ENCODE assay signal across 34 cellular contexts in genomic region chr16:30494709-30495108, GRCh38. TPM values are rescaled to one million over a fixed set of nuclear protein-coding genes. Genes with fewer than 3 reads are reported as not detected.
DNase-seq lines count a peak whose midpoint lies in the region; ATAC-seq, FAIRE-seq and TF ChIP-seq lines count a peak whose summit lies in the region.
"Had no signal": no experiment of that assay in that cellular context is flagged by ENCODE, and none has a peak within 500 bp of the region (broad histone marks: within the 10 kb centered on the region; RNA-seq: fewer than 3 reads in every experiment).

No MANE protein-coding gene starts in this region.

- no peak overlapping the region for H3K4me3 ChIP-seq in CD4-positive, CD25-positive, alpha-beta regulatory T cell (ENCODE audit: low read depth, low read length)
- H3K4me3 ChIP-seq in keratinocyte (ENCODE audit: control insufficient read depth in 2 of 3, extremely low read depth in 1 of 3, insufficient read depth in 2 of 3, low read depth in 1 of 3, low read length in 3 of 3), result no peak overlapping the region
- H3K4me3 ChIP-seq in effector memory CD4-positive, alpha-beta T cell (ENCODE audit: insufficient read depth, low read depth, low read length, poor library complexity, severe bottlenecking), result no peak overlapping the region
- H3K4me3 ChIP-seq: breast epithelium, colonic mucosa, ovary, SJSA1, smooth muscle cell had no signal

- H3K36me3 Mint-ChIP-seq in T-helper 2 cell treated with Interferon-gamma antibody and Interleukin-4, amounts not matched to agents 5 μg/mL and 100 μg/mL, for 36 hours (ENCODE audit: low read depth), result peaks cover 57% of the 10 kb centered on the region
- peaks cover 24% of the 10 kb centered on the region for H3K36me3 Mint-ChIP-seq in CD4-positive, CD25-positive, alpha-beta regulatory T cell
- peaks cover 54% of the 10 kb centered on the region for H3K36me3 Mint-ChIP-seq in activated CD4-positive, alpha-beta memory T cell treated with anti-CD3 and anti-CD28 coated beads for 36 hours
- H3K36me3 Mint-ChIP-seq: mesothelial cell of epicardium had no signal

- POLR2A ChIA-PET in activated CD4-positive, alpha-beta memory T cell treated with anti-CD3 and anti-CD28 coated beads for 36 hours (lab: Charles Lee), result interaction anchor here (0.5 to 1.0 kb wide), 2 partner anchors 65 to 91 kb away, joined by 3 to 4 read pairs; partner anchors contain the start of gene DCTPP1

- no peak for FAIRE-seq in keratinocyte (lab: Jason Lieb, UNC)
- FAIRE-seq: GM19239, islet of Langerhans had no signal

- no peak overlapping the region for H3K4me2 ChIP-seq in keratinocyte (ENCODE audit: control insufficient read depth, extremely low read depth, insufficient read depth, low read depth, low read length)
- H3K4me2 ChIP-seq: smooth muscle cell had no signal

- no peaks in the 10 kb centered on the region for H3K9me3 ChIP-seq in CD4-positive, CD25-positive, alpha-beta regulatory T cell (ENCODE audit: control insufficient read depth in 2 of 2, low read length in 2 of 2)
- H3K9me3 ChIP-seq in keratinocyte (ENCODE audit: control insufficient read depth, low read depth, low read length), result no peaks in the 10 kb centered on the region
- H3K9me3 ChIP-seq in effector memory CD4-positive, alpha-beta T cell (ENCODE audit: control insufficient read depth, low read length), result no peaks in the 10 kb centered on the region
- H3K9me3 ChIP-seq: BE2C, breast epithelium, colonic mucosa, ovary, SJSA1 had no signal

- H3K27ac ChIP-seq in CD4-positive, CD25-positive, alpha-beta regulatory T cell (ENCODE audit: insufficient read depth, low read length, poor library complexity, severe bottlenecking), result no peak overlapping the region
- H3K27ac ChIP-seq in keratinocyte (ENCODE audit: control insufficient read depth, insufficient read depth, low read length), result no peak overlapping the region
- H3K27ac ChIP-seq in effector memory CD4-positive, alpha-beta T cell (ENCODE audit: insufficient read depth, low read length, poor library complexity, severe bottlenecking), result no peak overlapping the region
- H3K27ac ChIP-seq: breast epithelium, colonic mucosa, ovary, SJSA1 had no signal

- H3K4me3 Mint-ChIP-seq in T-helper 2 cell treated with Interferon-gamma antibody and Interleukin-4, amounts not matched to agents 5 μg/mL and 100 μg/mL, for 36 hours, result no peak overlapping the region
- no peak overlapping the region for H3K4me3 Mint-ChIP-seq in CD4-positive, CD25-positive, alpha-beta regulatory T cell
- no peak overlapping the region for H3K4me3 Mint-ChIP-seq in activated CD4-positive, alpha-beta memory T cell treated with anti-CD3 and anti-CD28 coated beads for 36 hours
- H3K4me3 Mint-ChIP-seq: mesothelial cell of epicardium had no signal

- no peak overlapping the region for H3K9ac ChIP-seq in keratinocyte (ENCODE audit: control insufficient read depth, extremely low read depth, insufficient read depth, low read length)

- no peaks in the 10 kb centered on the region for H4K20me1 ChIP-seq in keratinocyte (ENCODE audit: control insufficient read depth, extremely low read depth, insufficient read depth, low read length)

- no peaks in the 10 kb centered on the region for H3K27me3 Mint-ChIP-seq in T-helper 2 cell treated with Interferon-gamma antibody and Interleukin-4, amounts not matched to agents 5 μg/mL and 100 μg/mL, for 36 hours (ENCODE audit: low read depth)
- no peaks in the 10 kb centered on the region for H3K27me3 Mint-ChIP-seq in CD4-positive, CD25-positive, alpha-beta regulatory T cell
- no peaks in the 10 kb centered on the region for H3K27me3 Mint-ChIP-seq in activated CD4-positive, alpha-beta memory T cell treated with anti-CD3 and anti-CD28 coated beads for 36 hours
- H3K27me3 Mint-ChIP-seq: naive B cell had no signal

- H3K27ac Mint-ChIP-seq in T-helper 2 cell treated with Interferon-gamma antibody and Interleukin-4, amounts not matched to agents 5 μg/mL and 100 μg/mL, for 36 hours, result peak overlapping the region; percentile 15
- peak overlapping the region in 2 of 3 donors; percentile 44 to 59 for H3K27ac Mint-ChIP-seq in CD4-positive, CD25-positive, alpha-beta regulatory T cell
- H3K27ac Mint-ChIP-seq in activated CD4-positive, alpha-beta memory T cell treated with anti-CD3 and anti-CD28 coated beads for 36 hours, result peak overlapping the region; percentile 9
- H3K27ac Mint-ChIP-seq: mesothelial cell of epicardium had no signal

- ATAC-seq in CD4-positive, CD25-positive, alpha-beta regulatory T cell (ENCODE audit: low read depth in 2 of 2), result no peak

- dilution Hi-C loops in keratinocyte (cut with MboI; ENCODE audit: extremely low pct_ligation_motif_present, low sequenced_read_pairs), result no loop called here

- H3K79me2 ChIP-seq in keratinocyte (ENCODE audit: control insufficient read depth, insufficient read depth, low read length), result no peaks in the 10 kb centered on the region

- no peaks in the 10 kb centered on the region for H3K9me1 ChIP-seq in keratinocyte (ENCODE audit: control insufficient read depth, extremely low read depth, insufficient read depth, low read length)

- CTCF ChIA-PET in activated CD4-positive, alpha-beta memory T cell treated with anti-CD3 and anti-CD28 coated beads for 36 hours (lab: Charles Lee), result interaction anchor here (1.0 to 2.1 kb wide), 3 partner anchors 46 to 121 kb away, joined by 3 to 8 read pairs (median 5); partner anchors contain the start of gene DCTPP1

- TF ChIP-seq CTCF in keratinocyte (optimal IDR thresholded peaks at IDR 0.05 in 1 of 3, IDR thresholded peaks at IDR 0.05 in 1 of 3, conservative IDR thresholded peaks at IDR 0.05 in 1 of 3; ENCODE audit: extremely low read depth in 1 of 3, insufficient read depth in 2 of 3, low read length in 3 of 3), result no peak

- DNase-seq in T-helper 2 cell treated with Interferon-gamma antibody and Interleukin-4, amounts not matched to agents 5 μg/mL and 100 μg/mL, for 36 hours (ENCODE audit: low spot score), result no peak
- DNase-seq in T-helper 2 cell (no peak), keratinocyte (ENCODE audit: low read depth, low spot score) (no peak), AG08396 (ENCODE audit: low spot score) (no peak), Ammon's horn (ENCODE audit: low spot score) (no peak)
- no peak for DNase-seq in CD4-positive, CD25-positive, alpha-beta regulatory T cell
- DNase-seq in activated CD4-positive, alpha-beta memory T cell treated with anti-CD3 and anti-CD28 coated beads for 36 hours, result no peak
- no peak for DNase-seq in effector memory CD4-positive, alpha-beta T cell
- DNase-seq: activated effector memory CD4-positive, alpha-beta T cell treated with anti-CD3 and anti-CD28 coated beads, Interleukin-2, amount 50 U/mL, for 16 hours; BE2C; colonic mucosa; COR-L47; DMS53; effector CD8-positive, alpha-beta T cell; erythroblast; glutamatergic neuron; naive B cell; NCI-H1105 treated with DMSO at 0.1 percent for 48 hours; NCI-H2081 treated with DMSO at 0.1 percent for 48 hours; NCI-H446; NCI-H82; ovary; RPMI8226; stimulated activated CD4-positive, alpha-beta T cell treated with anti-CD3 and anti-CD28 coated beads, Interleukin-1b, Interleukin-23, amount 100 ng/mL, for 48 hours; stimulated activated CD8-positive, alpha-beta memory T cell treated with anti-CD3 and anti-CD28 coated beads, Interleukin-4, amount 100 ng/mL, for 48 hours; trophoblast cell had no signal

- H2AFZ ChIP-seq in keratinocyte (ENCODE audit: control insufficient read depth, low read length), result peak overlapping the region; percentile 26

- peaks cover 77% of the 10 kb centered on the region for H3K36me3 ChIP-seq in CD4-positive, CD25-positive, alpha-beta regulatory T cell (ENCODE audit: control insufficient read depth, insufficient read depth, low read length)
- H3K36me3 ChIP-seq in keratinocyte (ENCODE audit: control insufficient read depth in 2 of 2, extremely low read depth in 1 of 2, insufficient read depth in 2 of 2, low read length in 2 of 2), result no peaks in the 10 kb centered on the region
- peaks cover 69% of the 10 kb centered on the region for H3K36me3 ChIP-seq in effector memory CD4-positive, alpha-beta T cell (ENCODE audit: control insufficient read depth, insufficient read depth, low read length)
- H3K36me3 ChIP-seq: BE2C, breast epithelium, colonic mucosa, ovary, SJSA1 had no signal

- intact Hi-C loops in activated CD4-positive, alpha-beta memory T cell treated with anti-CD3 and anti-CD28 coated beads for 36 hours (cut with micrococcal nuclease), result no loop called here

- H3K4me1 ChIP-seq in CD4-positive, CD25-positive, alpha-beta regulatory T cell (ENCODE audit: control insufficient read depth, insufficient read depth, low read length, poor library complexity, severe bottlenecking), result no peaks in the 10 kb centered on the region
- peaks cover 17% of the 10 kb centered on the region for H3K4me1 ChIP-seq in keratinocyte (ENCODE audit: control insufficient read depth, extremely low read depth, insufficient read depth, low read length)
- peaks cover 3% of the 10 kb centered on the region for H3K4me1 ChIP-seq in effector memory CD4-positive, alpha-beta T cell (ENCODE audit: control insufficient read depth, insufficient read depth, low read length, poor library complexity, severe bottlenecking)
- H3K4me1 ChIP-seq: BE2C, breast epithelium, colonic mucosa had no signal

- H3K9me3 Mint-ChIP-seq in T-helper 2 cell treated with Interferon-gamma antibody and Interleukin-4, amounts not matched to agents 5 μg/mL and 100 μg/mL, for 36 hours, result no peaks in the 10 kb centered on the region
- no peaks in the 10 kb centered on the region for H3K9me3 Mint-ChIP-seq in CD4-positive, CD25-positive, alpha-beta regulatory T cell
- H3K9me3 Mint-ChIP-seq in activated CD4-positive, alpha-beta memory T cell treated with anti-CD3 and anti-CD28 coated beads for 36 hours, result no peaks in the 10 kb centered on the region
- H3K9me3 Mint-ChIP-seq: mesothelial cell of epicardium, naive B cell had no signal

- no peaks in the 10 kb centered on the region for H3K27me3 ChIP-seq in CD4-positive, CD25-positive, alpha-beta regulatory T cell (ENCODE audit: control insufficient read depth, insufficient read depth, low read length)
- H3K27me3 ChIP-seq in keratinocyte (ENCODE audit: control insufficient read depth, extremely low read depth, insufficient read depth, low read length), result peaks cover 11% of the 10 kb centered on the region
- no peaks in the 10 kb centered on the region for H3K27me3 ChIP-seq in effector memory CD4-positive, alpha-beta T cell (replicated peaks; ENCODE audit: control insufficient read depth, insufficient read depth, low read length, poor library complexity, severe bottlenecking)
- H3K27me3 ChIP-seq: BE2C, breast epithelium, colonic mucosa, ovary, SJSA1 had no signal

- H3K4me1 Mint-ChIP-seq in T-helper 2 cell treated with Interferon-gamma antibody and Interleukin-4, amounts not matched to agents 5 μg/mL and 100 μg/mL, for 36 hours (ENCODE audit: low read depth), result peaks cover 17% of the 10 kb centered on the region
- peaks cover 5 to 20% (median 11%) of the 10 kb centered on the region in 4 donors for H3K4me1 Mint-ChIP-seq in CD4-positive, CD25-positive, alpha-beta regulatory T cell
- H3K4me1 Mint-ChIP-seq in activated CD4-positive, alpha-beta memory T cell treated with anti-CD3 and anti-CD28 coated beads for 36 hours (ENCODE audit: low read depth), result peaks cover 12% of the 10 kb centered on the region

RNA-seq across cellular contexts. Expression of gene ITGAL, which starts 22.2 kb away (rescaled TPM):
- total RNA-seq in CD4-positive, CD25-positive, alpha-beta regulatory T cell, result 393 TPM
- polyA plus RNA-seq in CD4-positive, CD25-positive, alpha-beta regulatory T cell, result 100 to 1,000 TPM; 106 to 155 (median 116) TPM
- 100 to 1,000 TPM; 218 to 226 TPM for total RNA-seq in activated CD4-positive, alpha-beta memory T cell treated with anti-CD3 and anti-CD28 coated beads for 36 hours
- not detected in 3 replicates for polyA plus RNA-seq in keratinocyte
- not detected for polyA plus RNA-seq in keratinocyte (2011; ENCODE audit: low read depth)
- polyA plus RNA-seq in keratinocyte (2011; cell fraction: cytosol; rRNA removed), result not detected in 2 replicates
- polyA plus RNA-seq in keratinocyte (2011; cell fraction: nucleus; rRNA removed), result not detected in 2 replicates
- not detected in 2 replicates for polyA plus RNA-seq in keratinocyte (2012; ENCODE audit: low replicate concordance)
- not detected in 3 replicates for polyA minus RNA-seq in keratinocyte
- not detected for polyA minus RNA-seq in keratinocyte (2011; cell fraction: cytosol; rRNA and poly(A)+ RNA removed)
- not detected in 2 replicates for polyA minus RNA-seq in keratinocyte (2011; cell fraction: nucleus; rRNA and poly(A)+ RNA removed)
- total RNA-seq: G401, MCF 10A, mesothelial cell of epicardium, SJSA1, smooth muscle cell had no signal
- polyA plus RNA-seq: smooth muscle cell had no signal

RNA-seq across cellular contexts. Expression of gene ZNF768, which starts 31.7 kb away (rescaled TPM):
- 4.0 TPM for total RNA-seq in CD4-positive, CD25-positive, alpha-beta regulatory T cell
- 1 to 10 TPM in 1 of 4 donors, under 1 TPM in 3; 0.40 to 1.2 (median 0.66) TPM for polyA plus RNA-seq in CD4-positive, CD25-positive, alpha-beta regulatory T cell
- total RNA-seq in activated CD4-positive, alpha-beta memory T cell treated with anti-CD3 and anti-CD28 coated beads for 36 hours, result 10 to 100 TPM; 14.2 to 14.3 TPM
- 10.9 to 16.6 TPM (median 13.7 TPM) in 3 replicates for polyA plus RNA-seq in keratinocyte
- polyA plus RNA-seq in keratinocyte (2011; ENCODE audit: low read depth), result 4.4 TPM
- polyA plus RNA-seq in keratinocyte (2011; cell fraction: cytosol; rRNA removed), result 12.5 and 22.1 TPM in 2 replicates
- 21.7 and 32.7 TPM in 2 replicates for polyA plus RNA-seq in keratinocyte (2011; cell fraction: nucleus; rRNA removed)
- polyA plus RNA-seq in keratinocyte (2012; ENCODE audit: low replicate concordance), result 17.2 and 19.4 TPM in 2 replicates
- 6.5 to 10.8 TPM (median 9.9 TPM) in 3 replicates for polyA minus RNA-seq in keratinocyte
- 26.9 TPM for polyA minus RNA-seq in keratinocyte (2011; cell fraction: cytosol; rRNA and poly(A)+ RNA removed)
- polyA minus RNA-seq in keratinocyte (2011; cell fraction: nucleus; rRNA and poly(A)+ RNA removed), result 10.2 and 10.3 TPM in 2 replicates

RNA-seq across cellular contexts. Expression of gene ZNF747, which starts 39.9 kb away (rescaled TPM):
- total RNA-seq in CD4-positive, CD25-positive, alpha-beta regulatory T cell, result 5.0 TPM
- 1 to 10 TPM; 6.4 to 9.4 (median 8.6) TPM for polyA plus RNA-seq in CD4-positive, CD25-positive, alpha-beta regulatory T cell
- 1 to 10 TPM; 7.2 to 7.6 TPM for total RNA-seq in activated CD4-positive, alpha-beta memory T cell treated with anti-CD3 and anti-CD28 coated beads for 36 hours
- polyA plus RNA-seq in keratinocyte, result 2.2 to 4.3 TPM (median 2.7 TPM) in 3 replicates
- 0.42 TPM for polyA plus RNA-seq in keratinocyte (2011; ENCODE audit: low read depth)
- 3.3 and 3.4 TPM in 2 replicates for polyA plus RNA-seq in keratinocyte (2011; cell fraction: cytosol; rRNA removed)
- polyA plus RNA-seq in keratinocyte (2011; cell fraction: nucleus; rRNA removed), result 3.2 and 4.3 TPM in 2 replicates
- 1.4 and 2.8 TPM in 2 replicates for polyA plus RNA-seq in keratinocyte (2012; ENCODE audit: low replicate concordance)
- polyA minus RNA-seq in keratinocyte, result 1.4 to 2.5 TPM (median 1.8 TPM) in 3 replicates
- polyA minus RNA-seq in keratinocyte (2011; cell fraction: cytosol; rRNA and poly(A)+ RNA removed), result 2.9 TPM
- polyA minus RNA-seq in keratinocyte (2011; cell fraction: nucleus; rRNA and poly(A)+ RNA removed), result 1.6 and 2.0 TPM in 2 replicates
- total RNA-seq: G401 had no signal

RNA-seq across cellular contexts. Expression of gene SEPHS2, which starts 49.0 kb away (rescaled TPM):
- 26.0 TPM for total RNA-seq in CD4-positive, CD25-positive, alpha-beta regulatory T cell
- polyA plus RNA-seq in CD4-positive, CD25-positive, alpha-beta regulatory T cell, result 10 to 100 TPM; 76.4 to 89.8 (median 81.5) TPM
- 10 to 100 TPM; 61.4 to 61.7 TPM for total RNA-seq in activated CD4-positive, alpha-beta memory T cell treated with anti-CD3 and anti-CD28 coated beads for 36 hours
- 33.2 to 38.1 TPM (median 36.5 TPM) in 3 replicates for polyA plus RNA-seq in keratinocyte
- polyA plus RNA-seq in keratinocyte (2011; ENCODE audit: low read depth), result 19.3 TPM
- polyA plus RNA-seq in keratinocyte (2011; cell fraction: cytosol; rRNA removed), result 32.8 and 38.9 TPM in 2 replicates
- polyA plus RNA-seq in keratinocyte (2011; cell fraction: nucleus; rRNA removed), result 24.1 and 25.4 TPM in 2 replicates
- polyA plus RNA-seq in keratinocyte (2012; ENCODE audit: low replicate concordance), result 28.7 and 34.1 TPM in 2 replicates
- 10.1 to 25.9 TPM (median 25.8 TPM) in 3 replicates for polyA minus RNA-seq in keratinocyte
- 26.7 TPM for polyA minus RNA-seq in keratinocyte (2011; cell fraction: cytosol; rRNA and poly(A)+ RNA removed)
- 10.8 and 14.6 TPM in 2 replicates for polyA minus RNA-seq in keratinocyte (2011; cell fraction: nucleus; rRNA and poly(A)+ RNA removed)
